Comparison of ENCODE assay signal across 28 cellular contexts in the genomic region with DNA sequence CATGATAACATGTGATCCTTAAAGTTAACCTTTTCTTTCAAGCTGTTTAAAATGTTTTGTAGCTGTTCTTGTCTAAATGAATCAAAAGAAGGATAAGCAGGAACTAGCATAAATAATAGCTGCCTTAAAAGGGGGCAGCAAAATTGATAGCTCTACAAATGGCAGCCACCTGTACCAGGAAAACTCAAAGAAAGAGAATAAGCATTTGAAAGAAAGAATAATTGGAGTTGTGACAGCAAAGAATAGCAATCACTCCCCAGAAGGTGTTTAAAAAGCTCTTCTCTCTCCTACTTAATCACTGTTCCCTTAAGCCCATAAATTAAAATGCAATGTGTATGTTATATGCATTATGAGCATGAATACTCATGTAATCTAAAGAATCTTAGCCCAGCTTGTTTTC.
"Had no signal": no experiment of that assay in that cellular context is flagged by ENCODE, and none has a peak within 500 bp of the region (broad histone marks: within the 10 kb centered on the region; RNA-seq: fewer than 3 reads in every experiment).

No MANE protein-coding gene starts in this region.

- DNase-seq: heart right ventricle; left colon; left lung; lower lobe of right lung; mammary epithelial cell; mesenchymal stem cell; naive B cell; natural killer cell; ovary; right lobe of liver; stimulated activated CD4-positive, alpha-beta T cell treated with anti-CD3 and anti-CD28 coated beads, Interleukin-1b, Interleukin-23, amount 100 ng/mL, for 48 hours; stimulated activated CD4-positive, alpha-beta T cell treated with anti-CD3 and anti-CD28 coated beads, Interleukin-2, amount 100 ng/mL, for 48 hours; stimulated activated CD4-positive, alpha-beta T cell treated with anti-CD3 and anti-CD28 coated beads, Interleukin-4, amount 100 ng/mL, for 4 hours; stimulated activated CD8-positive, alpha-beta memory T cell treated with anti-CD3 and anti-CD28 coated beads, Interleukin-4, amount 100 ng/mL, for 48 hours; stimulated activated naive CD4-positive, alpha-beta T cell treated with Interleukin-2 at 50 U/mL for 16 hours; stimulated activated naive CD8-positive, alpha-beta T cell treated with anti-CD3 and anti-CD28 coated beads, Interleukin-15, amount 100 ng/mL, for 72 hours; testis; thyroid gland; transverse colon; upper lobe of left lung had no signal

- ATAC-seq: heart right ventricle; left colon; left lung; lower lobe of right lung; natural killer cell; right lobe of liver; stimulated activated memory B cell treated with anti-CD40 and anti-IgM and Interleukin-4, amounts not matched to agents 10 μg/mL and 1 μg/mL and 100 μg/mL, for 72 hours; stimulated activated naive CD8-positive, alpha-beta T cell treated with anti-CD3 and anti-CD28 coated beads, Interleukin-15, amount 100 ng/mL, for 72 hours had no signal

- H3K36me3 ChIP-seq: heart right ventricle, left lung, lower lobe of right lung, ovary, right atrium auricular region, right lobe of liver, thyroid gland, transverse colon, upper lobe of left lung, vagina had no signal

- H3K4me2 ChIP-seq: hepatocyte, smooth muscle cell had no signal

- H3K27me3 Mint-ChIP-seq: naive B cell; progenitor cell of endocrine pancreas; stimulated activated memory B cell treated with anti-CD40 and anti-IgM and Interleukin-4, amounts not matched to agents 10 μg/mL and 1 μg/mL and 100 μg/mL, for 72 hours; stimulated activated naive CD8-positive, alpha-beta T cell treated with anti-CD3 and anti-CD28 coated beads, Interleukin-15, amount 100 ng/mL, for 72 hours had no signal

- FAIRE-seq: keratinocyte had no signal

- H3K27ac Mint-ChIP-seq: naive B cell; natural killer cell; progenitor cell of endocrine pancreas; stimulated activated memory B cell treated with anti-CD40 and anti-IgM and Interleukin-4, amounts not matched to agents 10 μg/mL and 1 μg/mL and 100 μg/mL, for 72 hours; stimulated activated naive CD8-positive, alpha-beta T cell treated with anti-CD3 and anti-CD28 coated beads, Interleukin-15, amount 100 ng/mL, for 72 hours had no signal

- H3K4me3 ChIP-seq: heart right ventricle, hepatocyte, left lung, lower lobe of right lung, ovary, right atrium auricular region, right lobe of liver, smooth muscle cell, testis, thyroid gland, transverse colon, upper lobe of left lung, vagina had no signal

- H3K36me3 Mint-ChIP-seq: naive B cell; natural killer cell; stimulated activated memory B cell treated with anti-CD40 and anti-IgM and Interleukin-4, amounts not matched to agents 10 μg/mL and 1 μg/mL and 100 μg/mL, for 72 hours had no signal

- H3K4me1 ChIP-seq: left lung, lower lobe of right lung, right atrium auricular region, right lobe of liver, testis, thyroid gland, transverse colon, upper lobe of left lung, vagina had no signal

- H3K9me3 Mint-ChIP-seq: stimulated activated memory B cell treated with anti-CD40 and anti-IgM and Interleukin-4, amounts not matched to agents 10 μg/mL and 1 μg/mL and 100 μg/mL, for 72 hours; stimulated activated naive CD8-positive, alpha-beta T cell treated with anti-CD3 and anti-CD28 coated beads, Interleukin-15, amount 100 ng/mL, for 72 hours had no signal

- H3K4me1 Mint-ChIP-seq: naive B cell; stimulated activated memory B cell treated with anti-CD40 and anti-IgM and Interleukin-4, amounts not matched to agents 10 μg/mL and 1 μg/mL and 100 μg/mL, for 72 hours; stimulated activated naive CD8-positive, alpha-beta T cell treated with anti-CD3 and anti-CD28 coated beads, Interleukin-15, amount 100 ng/mL, for 72 hours had no signal

- H2AFZ ChIP-seq: hepatocyte had no signal

- H3K79me2 ChIP-seq: hepatocyte had no signal

- H3K9me3 ChIP-seq: left lung, lower lobe of right lung, ovary, right atrium auricular region, right lobe of liver, testis, thyroid gland, transverse colon, upper lobe of left lung, vagina had no signal

- H3K4me3 Mint-ChIP-seq: naive B cell; natural killer cell; neural crest cell; stimulated activated memory B cell treated with anti-CD40 and anti-IgM and Interleukin-4, amounts not matched to agents 10 μg/mL and 1 μg/mL and 100 μg/mL, for 72 hours; stimulated activated naive CD8-positive, alpha-beta T cell treated with anti-CD3 and anti-CD28 coated beads, Interleukin-15, amount 100 ng/mL, for 72 hours had no signal

- H3K27ac ChIP-seq: heart right ventricle, hepatocyte, left lung, lower lobe of right lung, ovary, right atrium auricular region, right lobe of liver, testis, thyroid gland, transverse colon, upper lobe of left lung, vagina had no signal

- H3K27me3 ChIP-seq: heart right ventricle, hepatocyte, left lung, ovary, right atrium auricular region, right lobe of liver, testis, thyroid gland, transverse colon, upper lobe of left lung, vagina had no signal
